In the genomic region with DNA sequence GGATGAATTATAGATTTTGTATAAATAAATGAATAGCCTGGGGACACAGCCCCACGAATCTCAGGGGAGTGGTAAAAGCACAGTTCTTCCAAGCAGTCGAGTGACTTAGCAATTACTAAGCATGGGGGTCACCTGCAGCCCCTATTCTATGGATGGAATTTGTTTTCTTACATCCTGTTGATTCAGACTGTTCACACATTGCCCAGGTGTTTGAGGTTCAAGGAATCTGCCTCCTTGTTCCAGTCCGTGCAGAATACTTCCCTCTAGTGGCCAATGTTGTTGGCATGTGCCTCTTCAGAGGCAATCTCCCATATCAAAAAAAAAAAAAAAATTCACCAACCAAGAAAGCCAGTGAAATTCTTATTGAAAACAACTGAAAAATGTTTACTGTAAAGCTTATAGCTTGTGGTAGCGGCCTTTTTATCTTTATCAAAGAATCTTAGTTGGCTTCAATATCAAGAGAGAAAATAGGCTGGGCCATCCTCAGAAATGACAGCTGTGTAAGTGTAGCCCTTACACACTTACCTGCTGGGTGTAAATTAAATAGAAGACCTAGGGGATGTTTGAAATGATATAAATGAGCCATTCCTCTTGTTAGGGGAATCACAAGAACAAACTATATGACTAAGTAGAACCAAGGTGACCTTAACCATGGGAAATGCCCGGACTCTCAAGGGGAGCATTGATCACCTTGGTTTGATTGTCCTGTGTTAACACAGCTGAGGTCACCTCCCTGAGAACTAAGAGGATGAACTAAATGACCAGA, we compare ENCODE assay signal across 9 cellular contexts. TPM values are rescaled to one million over a fixed set of nuclear protein-coding genes. Genes with fewer than 3 reads are reported as not detected.
DNase-seq lines count a peak whose midpoint lies in the region; ATAC-seq, FAIRE-seq and TF ChIP-seq lines count a peak whose summit lies in the region.
"Had no signal": no experiment of that assay in that cellular context is flagged by ENCODE, and none has a peak within 500 bp of the region (broad histone marks: within the 10 kb centered on the region; RNA-seq: fewer than 3 reads in every experiment).

No MANE protein-coding gene starts in this region.

- ATAC-seq in activated CD4-positive, CD25-positive, alpha-beta regulatory T cell treated with anti-CD3 and anti-CD28 coated beads, Interleukin-2, amount 50 U/mL, for 24 hours, result peak; percentile 58 to 62
- peak; percentile 91 for ATAC-seq in GM12878
- ATAC-seq in HG03045 (IDR thresholded peaks at IDR 0.05; ENCODE audit: unreplicated experiment), result no peak

- H3K9me2 ChIP-seq in OCI-LY1 (ENCODE audit: low read depth, low read length), result no peaks in the 10 kb centered on the region

- no peaks in the 10 kb centered on the region for H3K27me3 Mint-ChIP-seq in immature natural killer cell (ENCODE audit: low read depth in 3 of 3)

- no peak overlapping the region for H3K4me3 Mint-ChIP-seq in immature natural killer cell

- no TSS peak for BruUV-seq in GM12878 (replicated peaks; lab: Mats Ljungman, UMichigan)

- POLR2A ChIA-PET in GM12878 (lab: Charles Lee), result interaction anchor here (0.7 to 0.9 kb wide), 3 partner anchors 14 to 113 kb away, joined by 3 to 4 read pairs (median 4); no protein-coding TSS in a partner anchor

- no peak overlapping the region for H2AFZ ChIP-seq in OCI-LY1 (ENCODE audit: low read length)
- H2AFZ ChIP-seq in GM12878 (ENCODE audit: control insufficient read depth, low read depth, low read length), result no peak overlapping the region; the same call in 1 of the 2 replicates

- peak; percentile 83 for FAIRE-seq in GM12878 (lab: Jason Lieb, UNC)
- FAIRE-seq: G401.6 had no signal

- H3K36me3 Mint-ChIP-seq in immature natural killer cell, result no peaks in the 10 kb centered on the region

- no peak overlapping the region for H3K4me2 ChIP-seq in OCI-LY1 (ENCODE audit: low read length)
- no peak overlapping the region for H3K4me2 ChIP-seq in GM12878 (ENCODE audit: control insufficient read depth, insufficient read depth)

- peak; percentile 56 for TF ChIP-seq CTCF in OCI-LY1 (IDR thresholded peaks at IDR 0.05; ENCODE audit: low read length)
- peak; percentile 70 to 77 (median 75) for TF ChIP-seq CTCF in GM12878 (IDR thresholded peaks at IDR 0.05 in 2 of 3, conservative IDR thresholded peaks at IDR 0.05 in 1 of 3; ENCODE audit: control insufficient read depth in 2 of 3, extremely low read depth in 1 of 3, insufficient read depth in 1 of 3, low read depth in 3 of 3, low read length in 3 of 3)
- peak in 5 of 7 experiments; percentile 25 to 68 (median 61) for TF ChIP-seq CTCF in stomach (IDR thresholded peaks at IDR 0.05)

- H3K4me1 ChIP-seq in OCI-LY1 (ENCODE audit: insufficient read depth, low read length, severe bottlenecking) (no peaks in the 10 kb centered on the region), GM12878 (ENCODE audit: control insufficient read depth, insufficient read depth, low read length) (no peaks in the 10 kb centered on the region), stomach (peaks cover 0 to 9% (median 1%) of the 10 kb centered on the region in 4 donors)

- TF ChIP-seq EP300 in GM12878 (IDR thresholded peaks at IDR 0.05; ENCODE audit: borderline replicate concordance in 1 of 2, control insufficient read depth in 1 of 2, low read depth in 2 of 2, low read length in 2 of 2), result no peak
- TF ChIP-seq EP300 in stomach (IDR thresholded peaks at IDR 0.05), result no peak

- H3K9me3 ChIP-seq in OCI-LY1 (ENCODE audit: low read length) (no peaks in the 10 kb centered on the region), GM12878 (replicated peaks; ENCODE audit: control insufficient read depth, insufficient read depth, low read length) (no peaks in the 10 kb centered on the region), stomach (no peaks in the 10 kb centered on the region)

- intact Hi-C loops in GM12878 (cut with micrococcal nuclease; ENCODE audit: unreplicated experiment) (loop anchor here (1.0 to 5.0 kb wide), 4 partner anchors 83 to 245 kb away; a partner anchor contains a TSS), stomach (cut with DNase I; ENCODE audit: low total_unique reads) (no loop called here)

- RAD21 ChIA-PET in GM12878 (lab: Charles Lee; ENCODE audit: unreplicated experiment), result interaction anchor here (0.7 to 4.0 kb wide), 15 partner anchors 11 to 960 kb away, joined by 3 to 20 read pairs (median 5); no protein-coding TSS in a partner anchor

- H3K9me3 Mint-ChIP-seq in immature natural killer cell, result no peaks in the 10 kb centered on the region

- CTCF ChIA-PET in GM12878 (lab: Yijun Ruan, JAX), result interaction anchor here (0.6 to 7.3 kb wide), 48 partner anchors 8 to 1098 kb away, joined by 3 to 71 read pairs (median 4); a partner anchor contains a TSS

- H3K4me1 Mint-ChIP-seq in immature natural killer cell, result peaks cover 8 to 11% of the 10 kb centered on the region in 2 donors

- TF ChIP-seq POLR2A in GM12878 (IDR thresholded peaks at IDR 0.05; ENCODE audit: low read depth, low read length) (no peak), stomach (IDR thresholded peaks at IDR 0.05) (no peak)

- in situ Hi-C loops in GM12878 (cut with MboI), result loop anchor here (5.0 kb wide), 1 partner anchor 238 kb away; no protein-coding TSS in a partner anchor

- H3K27me3 ChIP-seq in OCI-LY1 (ENCODE audit: insufficient read depth, low read length) (no peaks in the 10 kb centered on the region), GM12878 (replicated peaks in 1 of 2; ENCODE audit: control insufficient read depth in 2 of 2, insufficient read depth in 2 of 2, low read length in 1 of 2) (peaks cover 0 to 2% of the 10 kb centered on the region in 2 experiments; a peak in 2 of 4 replicates), stomach (no peaks in the 10 kb centered on the region)

- H3K4me3 ChIP-seq in OCI-LY1 (ENCODE audit: low read depth, low read length, poor library complexity, severe bottlenecking) (no peak overlapping the region), GM12878 (no peak overlapping the region), stomach (no peak overlapping the region)

- H3K36me3 ChIP-seq in OCI-LY1 (ENCODE audit: insufficient read depth, low read length), result no peaks in the 10 kb centered on the region
- H3K36me3 ChIP-seq in GM12878 (ENCODE audit: control insufficient read depth in 2 of 2, insufficient read depth in 2 of 2, low read length in 1 of 2), result no peaks in the 10 kb centered on the region
- no peaks in the 10 kb centered on the region for H3K36me3 ChIP-seq in stomach

- H3K79me2 ChIP-seq in OCI-LY1 (ENCODE audit: insufficient read depth, low read length) (no peaks in the 10 kb centered on the region), GM12878 (ENCODE audit: control insufficient read depth, insufficient read depth, low read length) (no peaks in the 10 kb centered on the region)

- no peak for DNase-seq in activated CD4-positive, CD25-positive, alpha-beta regulatory T cell (lab: John Stamatoyannopoulos, UW)
- DNase-seq in HPDE6-E6E7 (ENCODE audit: extremely low spot score) (peak; percentile 51), GM12878 (ENCODE audit: low read depth, low spot score) (no peak), immature natural killer cell (peak; percentile 50 to 57 (median 52)), stomach (peak; percentile 36)

- peak; percentile 79 for TF ChIP-seq RAD21 in GM12878 (IDR thresholded peaks at IDR 0.05; ENCODE audit: insufficient read depth, low read depth, low read length)

- H3K9ac ChIP-seq in OCI-LY1 (ENCODE audit: low read length), result no peak overlapping the region
- H3K9ac ChIP-seq in GM12878 (ENCODE audit: control insufficient read depth, insufficient read depth, low read length), result no peak overlapping the region

- H3K27ac ChIP-seq in OCI-LY1 (ENCODE audit: low read depth, low read length, poor library complexity, severe bottlenecking) (no peak overlapping the region), GM12878 (ENCODE audit: control insufficient read depth, insufficient read depth) (no peak overlapping the region), stomach (no peak overlapping the region)

- SMC1A ChIA-PET in GM12878 (lab: Charles Lee; ENCODE audit: uncharacterized antibody, unreplicated experiment), result interaction anchor here (0.6 to 2.9 kb wide), 30 partner anchors 11 to 972 kb away, joined by 3 to 20 read pairs (median 4); a partner anchor contains a TSS

- H3K27ac Mint-ChIP-seq in immature natural killer cell, result peak overlapping the region in 1 of 6 donors; percentile 17

- 20% methylated on average over 5 of the region's 5 CpGs for WGBS in GM12878 (ENCODE audit: insufficient coverage, insufficient replicate concordance, low lambda C conversion rate, missing lambda C conversion rate)
- WGBS in stomach, 5 donors, result 22 to 34% (median 31%) methylated on average over 5 of the region's 5 CpGs

- H4K20me1 ChIP-seq in OCI-LY1 (ENCODE audit: insufficient read depth, low read length) (no peaks in the 10 kb centered on the region), GM12878 (ENCODE audit: control insufficient read depth, insufficient read depth) (no peaks in the 10 kb centered on the region)

- H3F3A ChIP-seq in OCI-LY1 (ENCODE audit: insufficient read depth, low read length), result no peaks in the 10 kb centered on the region

RNA-seq across cellular contexts. Expression of a gene that starts 7.8 kb away (rescaled TPM):
- total RNA-seq in GM12878 (2013; cell fraction: nucleolus; rRNA removed), result not detected in 2 replicates
- total RNA-seq in GM12878 (2014; rRNA removed) (not detected in 2 replicates), GM12878 (2014; rRNA removed; fragmentation: Illumina TruSeq; extraction: Trizol) (not detected in 2 replicates), GM12878 (2021) (not detected in 2 replicates), stomach (not detected)
- polyA plus RNA-seq in GM12878 (2011; ENCODE audit: low read depth), result not detected
- polyA plus RNA-seq in GM12878 (2011; rRNA removed) (not detected in 2 replicates), GM12878 (2014; fragmentation: Illumina TruSeq; extraction: Trizol) (not detected in 2 replicates), GM12878 (2014; fragmentation: Nextera tagmentation; extraction: Ambion mirVana) (not detected), GM12878 (2014; rRNA removed) (not detected in 2 replicates), GM12878 (2016; fragmentation: Nextera tagmentation; extraction: Ambion mirVana) (not detected), immature natural killer cell (not detected), stomach (not detected)
- polyA plus RNA-seq in GM12878 (2011; cell fraction: cytosol; rRNA removed), result not detected in 2 replicates
- polyA plus RNA-seq in GM12878 (2011; cell fraction: nucleus; rRNA removed), result not detected in 2 replicates
- polyA plus RNA-seq in GM12878 (2012), result not detected in 2 replicates
- not detected in 2 replicates for polyA minus RNA-seq in GM12878 (2011; rRNA and poly(A)+ RNA removed)
- not detected in 2 replicates for polyA minus RNA-seq in GM12878 (2011; cell fraction: cytosol; rRNA and poly(A)+ RNA removed)
- polyA minus RNA-seq in GM12878 (2011; cell fraction: nucleus; rRNA and poly(A)+ RNA removed), result not detected in 2 replicates

RNA-seq across cellular contexts. Expression of a gene that starts 41.3 kb away (rescaled TPM):
- not detected in 2 replicates for total RNA-seq in GM12878 (2013; cell fraction: nucleolus; rRNA removed)
- total RNA-seq in GM12878 (2014; rRNA removed), result 0.54 and 0.62 TPM in 2 replicates
- 0.51 and 0.98 TPM in 2 replicates for total RNA-seq in GM12878 (2014; rRNA removed; fragmentation: Illumina TruSeq; extraction: Trizol)
- total RNA-seq in GM12878 (2021), result 0.48 and 0.56 TPM in 2 replicates
- polyA plus RNA-seq in GM12878 (2011; ENCODE audit: low read depth), result 0.16 TPM
- 0.52 and 0.59 TPM in 2 replicates for polyA plus RNA-seq in GM12878 (2011; rRNA removed)
- 0.17 and 0.22 TPM in 2 replicates for polyA plus RNA-seq in GM12878 (2011; cell fraction: cytosol; rRNA removed)
- polyA plus RNA-seq in GM12878 (2011; cell fraction: nucleus; rRNA removed), result 0.16 TPM in 1 of 2 replicates, not detected in the other
- 0.08 and 0.16 TPM in 2 replicates for polyA plus RNA-seq in GM12878 (2012)
- 0.95 and 1.1 TPM in 2 replicates for polyA plus RNA-seq in GM12878 (2014; fragmentation: Illumina TruSeq; extraction: Trizol)
- 1 to 10 TPM in 1 of 2 experiments, under 1 TPM in 1; 0.92 to 1.3 TPM for polyA plus RNA-seq in GM12878 (2014; fragmentation: Nextera tagmentation; extraction: Ambion mirVana)
- 0.59 and 0.96 TPM in 2 replicates for polyA plus RNA-seq in GM12878 (2014; rRNA removed)
- polyA plus RNA-seq in GM12878 (2016; fragmentation: Nextera tagmentation; extraction: Ambion mirVana), result under 1 TPM; 0.30 to 0.79 TPM
- polyA minus RNA-seq in GM12878 (2011; rRNA and poly(A)+ RNA removed), result 0.15 TPM in 1 of 2 replicates, not detected in the other
- not detected in 2 replicates for polyA minus RNA-seq in GM12878 (2011; cell fraction: cytosol; rRNA and poly(A)+ RNA removed)
- polyA minus RNA-seq in GM12878 (2011; cell fraction: nucleus; rRNA and poly(A)+ RNA removed), result not detected in 2 replicates
- 1 to 10 TPM in 1 of 3 donors, under 1 TPM in 1, not detected in 1; 0.84 to 1.2 TPM for polyA plus RNA-seq in immature natural killer cell
- total RNA-seq in stomach, result 10 to 100 TPM in 3 of 5 donors, 1 to 10 TPM in 2; 6.4 to 63.9 (median 13.8) TPM
- polyA plus RNA-seq in stomach, result 10 to 100 TPM; 35.0 to 45.5 (median 37.9) TPM

RNA-seq across cellular contexts. Expression of a gene that starts 50.6 kb away (rescaled TPM):
- not detected in 2 replicates for total RNA-seq in GM12878 (2013; cell fraction: nucleolus; rRNA removed)
- 0.23 and 0.44 TPM in 2 replicates for total RNA-seq in GM12878 (2014; rRNA removed)
- not detected in 2 replicates for total RNA-seq in GM12878 (2014; rRNA removed; fragmentation: Illumina TruSeq; extraction: Trizol)
- not detected in 2 replicates for total RNA-seq in GM12878 (2021)
- not detected for polyA plus RNA-seq in GM12878 (2011; ENCODE audit: low read depth)
- not detected in 2 replicates for polyA plus RNA-seq in GM12878 (2011; rRNA removed)
- polyA plus RNA-seq in GM12878 (2011; cell fraction: cytosol; rRNA removed), result not detected in 2 replicates
- polyA plus RNA-seq in GM12878 (2011; cell fraction: nucleus; rRNA removed), result not detected in 2 replicates
- polyA plus RNA-seq in GM12878 (2012), result not detected in 2 replicates
- not detected in 2 replicates for polyA plus RNA-seq in GM12878 (2014; fragmentation: Illumina TruSeq; extraction: Trizol)
- not detected for polyA plus RNA-seq in GM12878 (2014; fragmentation: Nextera tagmentation; extraction: Ambion mirVana)
- polyA plus RNA-seq in GM12878 (2014; rRNA removed), result 0.06 TPM in 1 of 2 replicates, not detected in the other
- not detected for polyA plus RNA-seq in GM12878 (2016; fragmentation: Nextera tagmentation; extraction: Ambion mirVana)
- polyA minus RNA-seq in GM12878 (2011; rRNA and poly(A)+ RNA removed), result not detected in 2 replicates
- polyA minus RNA-seq in GM12878 (2011; cell fraction: cytosol; rRNA and poly(A)+ RNA removed), result not detected in 2 replicates
- polyA minus RNA-seq in GM12878 (2011; cell fraction: nucleus; rRNA and poly(A)+ RNA removed), result not detected in 2 replicates
- not detected for polyA plus RNA-seq in immature natural killer cell
- total RNA-seq in stomach, result 1 to 10 TPM in 1 of 5 donors, not detected in 4; 1.1 TPM
- not detected for polyA plus RNA-seq in stomach

Comparison
In these comparisons a context has a peak if more than half of its experiments do, and no peak if none do; other contexts are left out.
1. DNase-seq: peak in HPDE6-E6E7 (single experiment), immature natural killer cell (3 of 3) and stomach (single experiment); none in activated CD4-positive, CD25-positive, alpha-beta regulatory T cell (0 of 4) and GM12878 (single experiment).
2. RNA of a gene that starts 41.3 kb away (polyA plus RNA-seq): 35.0 to 45.5 TPM in stomach; 0.84 to 1.2 TPM in immature natural killer cell and 0.08 to 1.3 TPM in GM12878; every median in the first group is over 10 times any median in the second.
3. Peak in every context shown above with its lines, with median percentiles within 50 percentile points of each other: CTCF ChIP-seq.